In the genomic region with DNA sequence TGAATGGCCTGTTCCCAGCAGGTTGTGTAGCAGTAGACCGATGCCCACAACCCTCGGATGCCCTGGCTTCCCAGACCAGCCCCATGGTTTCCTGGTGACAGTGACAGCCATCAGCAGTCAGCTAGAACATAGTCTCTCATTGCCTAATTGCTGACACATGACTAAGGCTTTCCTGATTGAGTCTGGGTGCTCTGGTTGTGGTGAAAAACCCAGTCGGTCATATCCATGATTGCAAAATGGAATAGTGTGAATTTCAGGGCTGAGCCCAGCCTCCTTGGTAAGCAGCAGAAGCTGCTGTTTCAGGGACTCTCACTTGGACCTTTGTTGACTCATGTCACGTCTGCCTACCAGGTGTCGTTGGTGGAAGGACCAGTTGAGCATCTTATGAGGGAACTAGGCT, we compare ENCODE assay signal across 9 cellular contexts. TPM values are rescaled to one million over a fixed set of nuclear protein-coding genes. Genes with fewer than 3 reads are reported as not detected.
DNase-seq lines count a peak whose midpoint lies in the region; ATAC-seq lines count a peak whose summit lies in the region.
"Had no signal": no experiment of that assay in that cellular context is flagged by ENCODE, and none has a peak within 500 bp of the region (broad histone marks: within the 10 kb centered on the region; RNA-seq: fewer than 3 reads in every experiment).

No MANE protein-coding gene starts in this region.

- 7 to 11% methylated on average over 5 of the region's 5 CpGs for WGBS in GM23248 (ENCODE audit: low coverage in 1 of 2, low lambda C conversion rate in 2 of 2, missing lambda C conversion rate in 2 of 2), 2 experiments

- no peak overlapping the region for H3K4me3 ChIP-seq in GM23248
- H3K4me3 ChIP-seq in HAP-1: no peak overlapping the region

- no peak overlapping the region for H2AFZ ChIP-seq in GM23248

- no peaks in the 10 kb centered on the region for H4K20me1 ChIP-seq in GM23248 (ENCODE audit: insufficient read depth)

- H3K36me3 ChIP-seq in GM23248 (ENCODE audit: low read depth): peaks cover 9% of the 10 kb centered on the region; the same call in 1 of the 2 replicates
- peaks cover 13% of the 10 kb centered on the region for H3K36me3 ChIP-seq in HAP-1 (replicated peaks)

- peaks cover 29% of the 10 kb centered on the region for H3K79me2 ChIP-seq in GM23248 (ENCODE audit: insufficient read depth)

- no peaks in the 10 kb centered on the region for H3K9me2 ChIP-seq in GM23248 (ENCODE audit: insufficient read depth)

- peak overlapping the region; percentile 60 for H3K27ac ChIP-seq in GM23248

- H3K4me1 ChIP-seq in GM23248 (ENCODE audit: insufficient read depth): peaks cover 9% of the 10 kb centered on the region
- H3K4me1 ChIP-seq in HAP-1: no peaks in the 10 kb centered on the region

- no peaks in the 10 kb centered on the region for H3F3A ChIP-seq in GM23248 (ENCODE audit: insufficient read depth)

- H3K9ac ChIP-seq in GM23248: no peak overlapping the region

- H3K27me3 ChIP-seq in GM23248 (replicated peaks; ENCODE audit: insufficient read depth): no peaks in the 10 kb centered on the region
- no peaks in the 10 kb centered on the region for H3K27me3 ChIP-seq in HAP-1 (ENCODE audit: low read depth)

- H3K9me3 ChIP-seq in GM23248 (ENCODE audit: low read depth) (no peaks in the 10 kb centered on the region), HAP-1 (no peaks in the 10 kb centered on the region)

- DNase-seq in GM23248 (peak; percentile 91), SW480 (ENCODE audit: low spot score) (peak; percentile 41), Right ventricle myocardium superior (no peak), renal cortical epithelial cell (ENCODE audit: low read depth) (peak; percentile 93), NCI-H2171 (lab: John Stamatoyannopoulos, UW) (no peak), globus pallidus (ENCODE audit: low spot score) (no peak), HAP-1 (ENCODE audit: low spot score in 2 of 2) (no peak)
- DNase-seq: T-helper 9 cell had no signal

- peak; percentile 75 for ATAC-seq in Right ventricle myocardium superior (ENCODE audit: poor library complexity)
- ATAC-seq in HG03342 (IDR thresholded peaks at IDR 0.05; ENCODE audit: unreplicated experiment): no peak

- intact Hi-C loops in Right ventricle myocardium superior (cut with DNase I): no loop called here

- H3K4me2 ChIP-seq in GM23248 (ENCODE audit: unreplicated experiment): no peak overlapping the region

- in situ Hi-C loops in GM23248 (cut with MboI): no loop called here
- in situ Hi-C loops in HAP-1 (cut with MboI; ENCODE audit: low sequenced_read_pairs): no loop called here

RNA-seq across cellular contexts. Expression of a gene that starts 36.6 kb away (rescaled TPM):
- total RNA-seq in GM23248 (2014; rRNA removed; shearing (Covaris generic)): 38.2 and 42.7 TPM in 2 replicates
- polyA plus RNA-seq in GM23248 (2016; fragmentation: Nextera tagmentation; extraction: Ambion mirVana): 54.4 and 58.6 TPM in 2 replicates
- total RNA-seq in Right ventricle myocardium superior (54.7 TPM), renal cortical epithelial cell (54.0 and 82.1 TPM in 2 replicates)

RNA-seq across cellular contexts. Expression of a gene that starts 42.9 kb away (rescaled TPM):
- 8.2 and 25.1 TPM in 2 replicates for total RNA-seq in GM23248 (2014; rRNA removed; shearing (Covaris generic))
- 46.9 and 47.1 TPM in 2 replicates for polyA plus RNA-seq in GM23248 (2016; fragmentation: Nextera tagmentation; extraction: Ambion mirVana)
- total RNA-seq in Right ventricle myocardium superior: 90.7 TPM
- total RNA-seq in renal cortical epithelial cell: 17.9 and 19.2 TPM in 2 replicates

Comparison
In these comparisons a context has a peak if more than half of its experiments do, and no peak if none do; other contexts are left out.
1. DNase-seq: peak in GM23248 (single experiment), SW480 (single experiment) and renal cortical epithelial cell (single experiment); none in Right ventricle myocardium superior (single experiment), NCI-H2171 (single experiment), globus pallidus (single experiment) and HAP-1 (0 of 2).